Comparison of ENCODE assay signal across 17 cellular contexts in genomic region chrY:21559316-21559984, GRCh38. TPM values are rescaled to one million over a fixed set of nuclear protein-coding genes. Genes with fewer than 3 reads are reported as not detected.
ATAC-seq lines count a peak whose summit lies in the region.
"Not testable (repeated sequence)": the region's sequence is repeated elsewhere in the genome, so short reads cannot be mapped to it uniquely, and the experiment has no call there.
"Had no signal": no experiment of that assay in that cellular context is flagged by ENCODE, and none has a peak within 500 bp of the region (broad histone marks: within the 10 kb centered on the region; RNA-seq: fewer than 3 reads in every experiment).

No MANE protein-coding gene starts in this region.

- H3K36me3 Mint-ChIP-seq in activated T-helper 17 cell treated with anti-CD3 and anti-CD28 coated beads, Interleukin-2, amount 50 U/mL, for 72 hours (ENCODE audit: low read depth): not testable (repeated sequence)

- H3K27ac Mint-ChIP-seq in activated T-helper 17 cell treated with anti-CD3 and anti-CD28 coated beads, Interleukin-2, amount 50 U/mL, for 72 hours: not testable (repeated sequence)

- peak; percentile 90 for ATAC-seq in GM18519 (IDR thresholded peaks at IDR 0.05; ENCODE audit: low FRiP score, unreplicated experiment)
- ATAC-seq in GM21367 (IDR thresholded peaks at IDR 0.05; ENCODE audit: unreplicated experiment): peak; percentile 88
- ATAC-seq in GM21737 (IDR thresholded peaks at IDR 0.05; ENCODE audit: unreplicated experiment): peak; percentile 83
- ATAC-seq in HG02884 (IDR thresholded peaks at IDR 0.05; ENCODE audit: unreplicated experiment): peak; percentile 88
- ATAC-seq in HG03103 (IDR thresholded peaks at IDR 0.05; ENCODE audit: low read depth, unreplicated experiment): peak; percentile 83
- ATAC-seq in HG03457 (IDR thresholded peaks at IDR 0.05; ENCODE audit: unreplicated experiment): peak; percentile 86
- ATAC-seq in activated T-helper 17 cell treated with anti-CD3 and anti-CD28 coated beads, Interleukin-2, amount 50 U/mL, for 72 hours (replicated peaks): peak; percentile 72

- not testable (repeated sequence) for H3K27me3 Mint-ChIP-seq in activated T-helper 17 cell treated with anti-CD3 and anti-CD28 coated beads, Interleukin-2, amount 50 U/mL, for 72 hours

- not testable (repeated sequence) for H3K4me1 Mint-ChIP-seq in activated T-helper 17 cell treated with anti-CD3 and anti-CD28 coated beads, Interleukin-2, amount 50 U/mL, for 72 hours

- H3K9me3 Mint-ChIP-seq in activated T-helper 17 cell treated with anti-CD3 and anti-CD28 coated beads, Interleukin-2, amount 50 U/mL, for 72 hours: not testable (repeated sequence)

- H3K4me3 Mint-ChIP-seq in activated T-helper 17 cell treated with anti-CD3 and anti-CD28 coated beads, Interleukin-2, amount 50 U/mL, for 72 hours: not testable (repeated sequence)

RNA-seq across cellular contexts. Expression of gene RBMY1A1, which starts 24.8 kb away (rescaled TPM):
- not detected for total RNA-seq in activated T-helper 17 cell treated with anti-CD3 and anti-CD28 coated beads, Interleukin-2, amount 50 U/mL, for 72 hours
- total RNA-seq: CD4-positive, CD25-positive, alpha-beta regulatory T cell; G401; H7; HFFc6; IMR-90; M059J; Peyer's patch; Right ventricle myocardium inferior; SK-MEL-5; T-helper 17 cell had no signal

RNA-seq across cellular contexts. Expression of gene RBMY1B, which starts 48.3 kb away (rescaled TPM):
- total RNA-seq in activated T-helper 17 cell treated with anti-CD3 and anti-CD28 coated beads, Interleukin-2, amount 50 U/mL, for 72 hours: not detected
- total RNA-seq: CD4-positive, CD25-positive, alpha-beta regulatory T cell; G401; H7; HFFc6; IMR-90; M059J; Peyer's patch; Right ventricle myocardium inferior; SK-MEL-5; T-helper 17 cell had no signal

Comparison
In these comparisons a context has a peak if more than half of its experiments do, and no peak if none do; other contexts are left out.
1. Peak in every context shown above with its lines: ATAC-seq.